Comparison of ENCODE assay signal across 19 cellular contexts in genomic region chr5:57695179-57695578, GRCh38.
DNase-seq lines count a peak whose midpoint lies in the region; ATAC-seq, FAIRE-seq and TF ChIP-seq lines count a peak whose summit lies in the region.
"Had no signal": no experiment of that assay in that cellular context is flagged by ENCODE, and none has a peak within 500 bp of the region (broad histone marks: within the 10 kb centered on the region; RNA-seq: fewer than 3 reads in every experiment).

No MANE protein-coding gene starts in this region.

- no peaks in the 10 kb centered on the region for H3F3A ChIP-seq in Loucy (ENCODE audit: low read depth)
- peaks cover 25% of the 10 kb centered on the region for H3F3A ChIP-seq in GM23248 (ENCODE audit: insufficient read depth)

- H3K14ac ChIP-seq in mesenchymal stem cell (ENCODE audit: low read length in 2 of 2) = no peak overlapping the region

- no peak overlapping the region for H2BK12ac ChIP-seq in mesenchymal stem cell (ENCODE audit: low read length in 2 of 2)

- peak overlapping the region; percentile 68 for H2AK5ac ChIP-seq in mesenchymal stem cell (ENCODE audit: low read length, severe bottlenecking)

- H3K4me2 ChIP-seq in Loucy (ENCODE audit: low read depth, low read length, poor library complexity, severe bottlenecking) = no peak overlapping the region
- H3K4me2 ChIP-seq in mesenchymal stem cell (ENCODE audit: low read length, poor library complexity, severe bottlenecking) = no peak overlapping the region
- H3K4me2 ChIP-seq in GM23248 (ENCODE audit: unreplicated experiment) = no peak overlapping the region

- peak overlapping the region in 1 of 2 experiments; percentile 37 for H3K18ac ChIP-seq in mesenchymal stem cell (ENCODE audit: low read depth in 1 of 2, low read length in 2 of 2)

- H4K20me1 ChIP-seq in Loucy (ENCODE audit: insufficient read depth, low read length, poor library complexity, severe bottlenecking) (no peaks in the 10 kb centered on the region), GM23248 (ENCODE audit: insufficient read depth) (no peaks in the 10 kb centered on the region)

- no peak overlapping the region for H3K23ac ChIP-seq in mesenchymal stem cell (ENCODE audit: low read length in 2 of 2)

- H4K91ac ChIP-seq in mesenchymal stem cell (ENCODE audit: low read length) = no peak overlapping the region

- peak overlapping the region; percentile 36 for H2BK15ac ChIP-seq in mesenchymal stem cell (ENCODE audit: low read depth, poor library complexity, severe bottlenecking)

- ATAC-seq in left colon = no peak
- ATAC-seq: gastroesophageal sphincter had no signal

- no peak overlapping the region for H4K8ac ChIP-seq in mesenchymal stem cell (ENCODE audit: low read length)

- in situ Hi-C loops in GM23248 (cut with MboI) = no loop called here

- H2BK120ac ChIP-seq in mesenchymal stem cell (ENCODE audit: low read depth, low read length) = peak overlapping the region; percentile 45

- H2AFZ ChIP-seq in Loucy (ENCODE audit: low read length) (0 out of 2 replicates have a peak overlapping the region, but pooled peaks have one; percentile 12), mesenchymal stem cell (ENCODE audit: low read depth, low read length) (no peak overlapping the region), GM23248 (no peak overlapping the region)

- H3K79me2 ChIP-seq in Loucy (ENCODE audit: insufficient read depth, low read length) = no peaks in the 10 kb centered on the region
- H3K79me2 ChIP-seq in GM23248 (ENCODE audit: insufficient read depth) = no peaks in the 10 kb centered on the region

- H3K9me2 ChIP-seq in Loucy (replicated peaks; ENCODE audit: low read depth, low read length) (no peaks in the 10 kb centered on the region), GM23248 (ENCODE audit: insufficient read depth) (no peaks in the 10 kb centered on the region)

- H3K4me3 ChIP-seq in Loucy (ENCODE audit: low read length, poor library complexity, severe bottlenecking) (no peak overlapping the region), epithelial cell of esophagus (ENCODE audit: low read length) (no peak overlapping the region), mesenchymal stem cell (ENCODE audit: insufficient read depth in 1 of 2, low read depth in 1 of 2, low read length in 2 of 2) (no peak overlapping the region), small intestine (ENCODE audit: low read depth in 1 of 2, low read length in 2 of 2) (no peak overlapping the region), GM23248 (no peak overlapping the region)
- no peak overlapping the region for H3K4me3 ChIP-seq in effector memory CD4-positive, alpha-beta T cell (ENCODE audit: insufficient read depth, low read depth, low read length, poor library complexity, severe bottlenecking)
- H3K4me3 ChIP-seq: gastroesophageal sphincter had no signal

- TF ChIP-seq CTCF in Loucy (conservative IDR thresholded peaks at IDR 0.05; ENCODE audit: low read length) (no peak), epithelial cell of esophagus (IDR thresholded peaks at IDR 0.05; ENCODE audit: insufficient read depth, low read depth, low read length, missing control alignments) (no peak)

- H3K27ac ChIP-seq in mesenchymal stem cell (ENCODE audit: low read length, poor library complexity, severe bottlenecking) = no peak overlapping the region
- H3K27ac ChIP-seq in small intestine (ENCODE audit: low read depth in 1 of 2, low read length in 1 of 2) = peak overlapping the region in 1 of 2 donors; percentile 26
- no peak overlapping the region for H3K27ac ChIP-seq in effector memory CD4-positive, alpha-beta T cell (ENCODE audit: insufficient read depth, low read length, poor library complexity, severe bottlenecking)
- H3K27ac ChIP-seq in GM23248 = no peak overlapping the region
- H3K27ac ChIP-seq: WERI-Rb-1 had no signal

- 100% methylated on average over 5 of the region's 5 CpGs for WGBS in mesenchymal stem cell
- WGBS in small intestine, 3 donors = 21 to 51% (median 30%) methylated on average over 5 of the region's 5 CpGs
- WGBS in GM23248 (ENCODE audit: low coverage in 1 of 2, low lambda C conversion rate in 2 of 2, missing lambda C conversion rate in 2 of 2), 2 experiments = 96 to 98% methylated on average over 5 of the region's 5 CpGs

- DNase-seq in epithelial cell of esophagus (ENCODE audit: low read depth) = peak; percentile 51
- no peak for DNase-seq in mesenchymal stem cell
- DNase-seq in small intestine = peak; percentile 48
- DNase-seq in GM19239 (ENCODE audit: insufficient read length, low spot score) = no peak
- DNase-seq in effector memory CD4-positive, alpha-beta T cell = no peak
- no peak for DNase-seq in left colon
- DNase-seq in GM23248 = no peak
- DNase-seq: activated CD8-positive, alpha-beta memory T cell treated with anti-CD3 and anti-CD28 coated beads for 24 hours; H9; NCI-H187; NCI-H446; NK-92 treated with Interleukin-12 subunit alpha and Interleukin-12 subunit beta, amount 100 ng/mL, for 24 hours; stimulated activated naive CD4-positive, alpha-beta T cell; T-helper 1 cell; WERI-Rb-1 had no signal

- FAIRE-seq in small intestine (lab: Jason Lieb, UNC) = no peak
- FAIRE-seq in GM19239 (lab: Jason Lieb, UNC) = no peak
- FAIRE-seq: D721Med, endometrium had no signal

- H3K79me1 ChIP-seq in mesenchymal stem cell (replicated peaks; ENCODE audit: low read length, poor library complexity, severe bottlenecking) = no peaks in the 10 kb centered on the region

- no peak overlapping the region for H2BK5ac ChIP-seq in mesenchymal stem cell (ENCODE audit: low read depth, low read length, poor library complexity, severe bottlenecking)

- H3K9ac ChIP-seq in Loucy (ENCODE audit: low read depth, low read length, poor library complexity, severe bottlenecking) (no peak overlapping the region), mesenchymal stem cell (ENCODE audit: low read length) (no peak overlapping the region), GM23248 (no peak overlapping the region)

- peak overlapping the region in 1 of 2 experiments; percentile 40 for H3K4ac ChIP-seq in mesenchymal stem cell (ENCODE audit: low read depth in 1 of 2, low read length in 2 of 2)

- H3K9me3 ChIP-seq in Loucy (ENCODE audit: insufficient read depth, low read depth, low read length) (no peaks in the 10 kb centered on the region), mesenchymal stem cell (ENCODE audit: control insufficient read depth, low read length) (no peaks in the 10 kb centered on the region), small intestine (ENCODE audit: control insufficient read depth, low read depth) (no peaks in the 10 kb centered on the region), GM23248 (ENCODE audit: low read depth) (no peaks in the 10 kb centered on the region)
- no peaks in the 10 kb centered on the region for H3K9me3 ChIP-seq in effector memory CD4-positive, alpha-beta T cell (ENCODE audit: control insufficient read depth, low read length)
- H3K9me3 ChIP-seq: gastroesophageal sphincter had no signal

- intact Hi-C loops in left colon (cut with DNase I, micrococcal nuclease) = no loop called here

- H3K36me3 ChIP-seq in Loucy (ENCODE audit: insufficient read depth, low read length) (no peaks in the 10 kb centered on the region), mesenchymal stem cell (ENCODE audit: control insufficient read depth in 1 of 2, insufficient read depth in 2 of 2, low read depth in 1 of 2, low read length in 2 of 2) (no peaks in the 10 kb centered on the region), small intestine (ENCODE audit: control insufficient read depth in 2 of 2, insufficient read depth in 2 of 2, low read length in 2 of 2) (no peaks in the 10 kb centered on the region), GM23248 (ENCODE audit: low read depth) (no peaks in the 10 kb centered on the region)
- no peaks in the 10 kb centered on the region for H3K36me3 ChIP-seq in effector memory CD4-positive, alpha-beta T cell (ENCODE audit: control insufficient read depth, insufficient read depth, low read length)
- H3K36me3 ChIP-seq: gastroesophageal sphincter, WERI-Rb-1 had no signal

- no peaks in the 10 kb centered on the region for H3K27me3 ChIP-seq in Loucy (ENCODE audit: insufficient read depth, low read length, poor library complexity, severe bottlenecking)
- H3K27me3 ChIP-seq in mesenchymal stem cell (ENCODE audit: control insufficient read depth in 1 of 2, insufficient read depth in 1 of 2, low read length in 2 of 2) = no peaks in the 10 kb centered on the region
- no peaks in the 10 kb centered on the region for H3K27me3 ChIP-seq in small intestine (ENCODE audit: control insufficient read depth in 2 of 2, insufficient read depth in 2 of 2, low read length in 2 of 2)
- H3K27me3 ChIP-seq in effector memory CD4-positive, alpha-beta T cell (replicated peaks; ENCODE audit: control insufficient read depth, insufficient read depth, low read length, poor library complexity, severe bottlenecking) = no peaks in the 10 kb centered on the region
- no peaks in the 10 kb centered on the region for H3K27me3 ChIP-seq in GM23248 (replicated peaks; ENCODE audit: insufficient read depth)
- H3K27me3 ChIP-seq: gastroesophageal sphincter had no signal

- no peaks in the 10 kb centered on the region for H3K4me1 ChIP-seq in Loucy (ENCODE audit: insufficient read depth, low read length, poor library complexity, severe bottlenecking)
- peaks cover 2% of the 10 kb centered on the region for H3K4me1 ChIP-seq in mesenchymal stem cell (ENCODE audit: control insufficient read depth, insufficient read depth, low read depth, low read length)
- no peaks in the 10 kb centered on the region for H3K4me1 ChIP-seq in small intestine (ENCODE audit: control insufficient read depth in 2 of 2, insufficient read depth in 1 of 2, low read depth in 1 of 2, low read length in 1 of 2)
- no peaks in the 10 kb centered on the region for H3K4me1 ChIP-seq in effector memory CD4-positive, alpha-beta T cell (ENCODE audit: control insufficient read depth, insufficient read depth, low read length, poor library complexity, severe bottlenecking)
- H3K4me1 ChIP-seq in GM23248 (ENCODE audit: insufficient read depth) = peaks cover 27% of the 10 kb centered on the region

Comparison
In these comparisons a context has a peak if more than half of its experiments do, and no peak if none do; other contexts are left out.
1. DNase-seq: peak in epithelial cell of esophagus (single experiment) and small intestine (single experiment); none in mesenchymal stem cell (single experiment), GM19239 (single experiment), effector memory CD4-positive, alpha-beta T cell (0 of 3), left colon (0 of 2) and GM23248 (single experiment).